25 cellular contexts compared by ENCODE assay signal in the genomic region with DNA sequence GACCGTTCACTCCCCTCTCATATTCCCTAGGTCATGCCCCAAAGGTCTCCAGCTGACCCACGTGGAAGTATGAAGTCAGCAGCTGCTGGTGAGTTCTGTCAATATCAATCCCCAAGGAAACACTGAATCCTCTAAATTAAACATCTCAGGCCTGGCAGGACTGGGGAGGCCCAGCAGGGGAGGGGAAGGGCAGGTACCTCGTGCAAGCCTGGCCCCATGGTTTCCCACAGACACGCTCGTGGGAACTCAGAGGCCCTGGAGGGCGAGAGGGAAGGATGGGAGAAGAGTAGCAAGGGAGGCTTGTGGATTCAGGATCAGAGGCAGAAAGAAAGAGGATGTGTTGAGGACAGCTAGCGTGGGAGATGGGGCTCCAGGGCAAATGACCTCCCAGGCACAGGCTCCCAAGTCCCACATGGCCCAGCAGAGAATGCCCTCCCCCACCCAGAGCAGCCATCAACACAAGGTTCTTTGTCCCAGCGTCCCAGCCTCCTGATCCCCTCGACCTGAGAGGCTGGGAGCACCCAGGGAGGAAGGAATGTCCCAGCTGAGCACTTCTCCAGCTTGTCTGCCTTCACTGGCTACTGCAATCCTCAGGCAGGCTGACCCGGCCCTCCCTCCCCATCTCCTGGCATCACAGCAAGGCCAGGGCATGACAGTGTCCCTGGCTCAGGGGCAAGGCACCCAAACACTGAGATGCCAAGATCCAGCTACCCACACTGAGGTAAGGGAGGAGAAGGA. TPM values are rescaled to one million over a fixed set of nuclear protein-coding genes. Genes with fewer than 3 reads are reported as not detected.
A peak's percentile ranks its signal among the peaks of the same experiment; 100 is the strongest.
DNase-seq lines count a peak whose midpoint lies in the region; ATAC-seq, FAIRE-seq and TF ChIP-seq lines count a peak whose summit lies in the region.
"Had no signal": no experiment of that assay in that cellular context is flagged by ENCODE, and none has a peak within 500 bp of the region (broad histone marks: within the 10 kb centered on the region; RNA-seq: fewer than 3 reads in every experiment).

No MANE protein-coding gene starts in this region.

- H2BK15ac ChIP-seq in mesenchymal stem cell (ENCODE audit: low read depth, poor library complexity, severe bottlenecking), result no peak overlapping the region

- no peak overlapping the region for H2BK120ac ChIP-seq in mesenchymal stem cell (ENCODE audit: low read depth, low read length)

- WGBS in HepG2 (ENCODE audit: low lambda C conversion rate), result 38% methylated on average over 9 of the region's 10 CpGs
- WGBS in right lobe of liver (ENCODE audit: insufficient coverage, low coverage, low lambda C conversion rate, missing lambda C conversion rate), result 18% methylated on average over 2 of the region's 10 CpGs
- WGBS in adrenal gland, 4 donors, result 59 to 82% (median 72%) methylated on average over 7 to 10 of the region's 10 CpGs
- 85% methylated on average over 9 of the region's 10 CpGs for whole genome bisulfite sequencing in mesenchymal stem cell

- no TSS peak for BruUV-seq in HepG2 (replicated peaks; lab: Mats Ljungman, UMichigan)

- CTCF ChIA-PET in HepG2 (lab: Yijun Ruan, JAX; ENCODE audit: low intra/inter-chr PET ratio, low total read pairs), result no interaction called here

- peak; percentile 57 for FAIRE-seq in HepG2 (lab: Jason Lieb, UNC)

- ATAC-seq in HepG2 (peak; percentile 33), right lobe of liver (no peak), GM19395 (IDR thresholded peaks at IDR 0.05; ENCODE audit: unreplicated experiment) (no peak), HG03520 (IDR thresholded peaks at IDR 0.05; ENCODE audit: unreplicated experiment) (no peak)
- no peak for ATAC-seq in stimulated activated naive CD8-positive, alpha-beta T cell treated with anti-CD3 and anti-CD28 coated beads, Interleukin-15, Interleukin-2, amounts not matched to agents 100 U/mL and 50 U/mL, for 24 hours
- ATAC-seq: gastrocnemius medialis, HCT116, left colon had no signal

- peaks cover 7% of the 10 kb centered on the region for H3K4me1 Mint-ChIP-seq in type B pancreatic cell (ENCODE audit: unreplicated experiment)

- H3K23ac ChIP-seq in mesenchymal stem cell (ENCODE audit: low read length in 2 of 2), result no peak overlapping the region

- H3K36me3 ChIP-seq in HepG2 (replicated peaks in 1 of 2; ENCODE audit: control insufficient read depth in 1 of 2, insufficient read depth in 2 of 2, low read length in 2 of 2) (peaks cover 13 to 24% of the 10 kb centered on the region in 2 experiments; a peak in 4 of 5 replicates), right lobe of liver (peaks cover 5 to 31% (median 15%) of the 10 kb centered on the region in 4 donors), adrenal gland (replicated peaks in 1 of 2) (peaks cover 0 to 70% of the 10 kb centered on the region in 2 donors), mesenchymal stem cell (ENCODE audit: control insufficient read depth in 1 of 2, insufficient read depth in 2 of 2, low read depth in 1 of 2, low read length in 2 of 2) (peaks cover 86% of the 10 kb centered on the region in 2 experiments)

- in situ Hi-C loops in HepG2 (cut with HindIII; ENCODE audit: extremely low pct_ligation_motif_present, low pct_unique_long_range_greater_than_20kb), result no loop called here

- no peaks in the 10 kb centered on the region for H3K27me3 Mint-ChIP-seq in type B pancreatic cell
- H3K27me3 Mint-ChIP-seq: activated CD4-positive, alpha-beta T cell treated with anti-CD3 and anti-CD28 coated beads, Interleukin-2, amount 10 ng/mL, durations not matched to agents 24 days and 14 days; activated naive CD8-positive, alpha-beta T cell treated with anti-CD3 and anti-CD28 coated beads, Interleukin-2, amount 10 ng/mL, durations not matched to agents 7 days and 5 days; CD4-positive, alpha-beta T cell had no signal

- H4K91ac ChIP-seq in mesenchymal stem cell (ENCODE audit: low read length), result no peak overlapping the region

- H3K9me3 ChIP-seq in HepG2 (ENCODE audit: low read length), result no peaks in the 10 kb centered on the region
- no peaks in the 10 kb centered on the region for H3K9me3 ChIP-seq in right lobe of liver
- no peaks in the 10 kb centered on the region for H3K9me3 ChIP-seq in adrenal gland (replicated peaks in 1 of 3)
- no peaks in the 10 kb centered on the region for H3K9me3 ChIP-seq in mesenchymal stem cell (ENCODE audit: control insufficient read depth, low read length)
- H3K9me3 ChIP-seq: gastrocnemius medialis had no signal

- no peak overlapping the region for H4K8ac ChIP-seq in mesenchymal stem cell (ENCODE audit: low read length)

- peak overlapping the region; percentile 55 for H3K27ac ChIP-seq in HepG2 (ENCODE audit: extremely low read length, insufficient read depth, low read length)
- H3K27ac ChIP-seq in right lobe of liver, result no peak overlapping the region
- H3K27ac ChIP-seq in adrenal gland, result peak overlapping the region in 2 of 5 donors; percentile 13 to 45
- no peak overlapping the region for H3K27ac ChIP-seq in mesenchymal stem cell (ENCODE audit: low read length, poor library complexity, severe bottlenecking)
- H3K27ac ChIP-seq: brain microvascular endothelial cell, gastrocnemius medialis, neutrophil had no signal

- TF ChIP-seq RAD21 in HepG2 (CRISPR knock-in tag; IDR thresholded peaks at IDR 0.05), result no peak

- no peak overlapping the region for H2BK12ac ChIP-seq in mesenchymal stem cell (ENCODE audit: low read length in 2 of 2)

- H3K27me3 ChIP-seq in HepG2 (ENCODE audit: control insufficient read depth in 1 of 2, insufficient read depth in 2 of 2, low read length in 2 of 2) (no peaks in the 10 kb centered on the region; a peak in 1 of 5 replicates), right lobe of liver (no peaks in the 10 kb centered on the region), adrenal gland (no peaks in the 10 kb centered on the region), mesenchymal stem cell (ENCODE audit: control insufficient read depth in 1 of 2, insufficient read depth in 1 of 2, low read length in 2 of 2) (no peaks in the 10 kb centered on the region)
- H3K27me3 ChIP-seq: brain microvascular endothelial cell, gastrocnemius medialis, neutrophil had no signal

- no peak overlapping the region for H3K18ac ChIP-seq in mesenchymal stem cell (ENCODE audit: low read depth in 1 of 2, low read length in 2 of 2)

- TF ChIP-seq CTCF in HepG2 (CRISPR knock-in tag; IDR thresholded peaks at IDR 0.05), result no peak
- no peak for TF ChIP-seq CTCF in right lobe of liver (IDR thresholded peaks at IDR 0.05)
- TF ChIP-seq CTCF in adrenal gland (IDR thresholded peaks at IDR 0.05), result no peak
- TF ChIP-seq CTCF in type B pancreatic cell (conservative IDR thresholded peaks at IDR 0.05), result no peak

- no peak overlapping the region for H3K4ac ChIP-seq in mesenchymal stem cell (ENCODE audit: low read depth in 1 of 2, low read length in 2 of 2)

- H3K4me2 ChIP-seq in HepG2 (ENCODE audit: low read depth, low read length), result peak overlapping the region; percentile 11; the same call in 1 of the 2 replicates
- no peak overlapping the region for H3K4me2 ChIP-seq in mesenchymal stem cell (ENCODE audit: low read length, poor library complexity, severe bottlenecking)

- H3K79me2 ChIP-seq in HepG2 (ENCODE audit: insufficient read depth, low read length), result peaks cover under 1% of the 10 kb centered on the region

- no peaks in the 10 kb centered on the region for H3K9me3 Mint-ChIP-seq in type B pancreatic cell
- H3K9me3 Mint-ChIP-seq: activated CD4-positive, alpha-beta T cell treated with anti-CD3 and anti-CD28 coated beads, Interleukin-2, amount 10 ng/mL, durations not matched to agents 24 days and 14 days; activated naive CD8-positive, alpha-beta T cell treated with anti-CD3 and anti-CD28 coated beads, Interleukin-2, amount 10 ng/mL, durations not matched to agents 7 days and 5 days; CD4-positive, alpha-beta T cell had no signal

- peaks cover 5% of the 10 kb centered on the region for H3K36me3 Mint-ChIP-seq in type B pancreatic cell

- H3K14ac ChIP-seq in mesenchymal stem cell (ENCODE audit: low read length in 2 of 2), result no peak overlapping the region

- H3K4me3 ChIP-seq in HepG2 (replicated peaks in 1 of 3; ENCODE audit: insufficient read depth in 1 of 3, low read depth in 2 of 3, low read length in 3 of 3) (no peak overlapping the region), right lobe of liver (no peak overlapping the region), adrenal gland (no peak overlapping the region), mesenchymal stem cell (ENCODE audit: insufficient read depth in 1 of 2, low read depth in 1 of 2, low read length in 2 of 2) (no peak overlapping the region)
- H3K4me3 ChIP-seq: gastrocnemius medialis had no signal

- POLR2A ChIA-PET in HepG2 (lab: Yijun Ruan, JAX), result interaction anchor here (1.0 to 8.2 kb wide), 5 partner anchors 8 to 71 kb away, joined by 3 to 115 read pairs (median 30); a partner anchor contains a TSS

- H2BK5ac ChIP-seq in mesenchymal stem cell (ENCODE audit: low read depth, low read length, poor library complexity, severe bottlenecking), result no peak overlapping the region

- peaks cover 50% of the 10 kb centered on the region for H3K79me1 ChIP-seq in mesenchymal stem cell (replicated peaks; ENCODE audit: low read length, poor library complexity, severe bottlenecking)

- intact Hi-C loops in HepG2 (cut with micrococcal nuclease; ENCODE audit: unreplicated experiment), result no loop called here
- intact Hi-C loops in right lobe of liver (cut with DNase I), result no loop called here
- intact Hi-C loops in adrenal gland (cut with DNase I), result no loop called here

- H2AK5ac ChIP-seq in mesenchymal stem cell (ENCODE audit: low read length, severe bottlenecking), result no peak overlapping the region

- TF ChIP-seq POLR2A in HepG2 (IDR thresholded peaks at IDR 0.05; ENCODE audit: insufficient read depth in 1 of 2, low read depth in 2 of 2, low read length in 2 of 2), result no peak
- TF ChIP-seq POLR2A in right lobe of liver (IDR thresholded peaks at IDR 0.05), result no peak
- TF ChIP-seq POLR2A in adrenal gland (IDR thresholded peaks at IDR 0.05), result no peak

- no peak overlapping the region for H3K4me3 Mint-ChIP-seq in type B pancreatic cell
- H3K4me3 Mint-ChIP-seq: activated CD4-positive, alpha-beta T cell treated with anti-CD3 and anti-CD28 coated beads, Interleukin-2, amount 10 ng/mL, durations not matched to agents 24 days and 14 days; activated naive CD8-positive, alpha-beta T cell treated with anti-CD3 and anti-CD28 coated beads, Interleukin-2, amount 10 ng/mL, durations not matched to agents 7 days and 5 days; CD4-positive, alpha-beta T cell had no signal

- H3K4me1 ChIP-seq in HepG2 (ENCODE audit: insufficient read depth, low read length), result peaks cover 58% of the 10 kb centered on the region
- H3K4me1 ChIP-seq in right lobe of liver, result peaks cover 0 to 6% (median 0%) of the 10 kb centered on the region in 4 donors
- H3K4me1 ChIP-seq in adrenal gland (replicated peaks in 1 of 2), result peaks cover 0 to 24% of the 10 kb centered on the region in 2 donors
- H3K4me1 ChIP-seq in mesenchymal stem cell (ENCODE audit: control insufficient read depth, insufficient read depth, low read depth, low read length), result peaks cover 35% of the 10 kb centered on the region

- H3K9ac ChIP-seq in HepG2 (ENCODE audit: insufficient read depth, low read depth, low read length) (peak overlapping the region; percentile 28), mesenchymal stem cell (ENCODE audit: low read length) (peak overlapping the region; percentile 22)

- peak; percentile 63 for DNase-seq in HepG2 (ENCODE audit: low spot score)
- DNase-seq in right lobe of liver, result no peak
- DNase-seq in adrenal gland, result peak in 4 of 7 donors; percentile 52 to 65 (median 60)
- DNase-seq in mesenchymal stem cell, result no peak
- DNase-seq in type B pancreatic cell (ENCODE audit: extremely low spot score, unreplicated experiment), result no peak
- no peak for DNase-seq in stimulated activated naive CD8-positive, alpha-beta T cell treated with anti-CD3 and anti-CD28 coated beads, Interleukin-15, Interleukin-2, amounts not matched to agents 100 U/mL and 50 U/mL, for 24 hours
- DNase-seq: activated CD4-positive, alpha-beta T cell treated with anti-CD3 and anti-CD28 coated beads, Interleukin-2, amount 10 ng/mL, durations not matched to agents 24 days and 14 days; activated naive CD8-positive, alpha-beta T cell treated with anti-CD3 and anti-CD28 coated beads, Interleukin-2, amount 10 ng/mL, durations not matched to agents 7 days and 5 days; brain microvascular endothelial cell; CD4-positive, alpha-beta T cell; dermis blood vessel endothelial cell; DMS153; erythroblast; gastrocnemius medialis; Karpas-422; left colon; midbrain; NCI-H2081; NCI-H510A; NK-92 treated with Interleukin-12 subunit alpha and Interleukin-12 subunit beta, amount 100 ng/mL, for 24 hours; retina had no signal

- TF ChIP-seq EP300 in HepG2 (IDR thresholded peaks at IDR 0.05; ENCODE audit: low read depth in 2 of 2, low read length in 2 of 2) (no peak), HepG2 (CRISPR knock-in tag; IDR thresholded peaks at IDR 0.05; ENCODE audit: borderline replicate concordance) (no peak)

- H2AFZ ChIP-seq in HepG2 (ENCODE audit: low read length) (no peak overlapping the region), mesenchymal stem cell (ENCODE audit: low read depth, low read length) (no peak overlapping the region)

- peak overlapping the region; percentile 52 for H3K27ac Mint-ChIP-seq in type B pancreatic cell
- H3K27ac Mint-ChIP-seq: activated CD4-positive, alpha-beta T cell treated with anti-CD3 and anti-CD28 coated beads, Interleukin-2, amount 10 ng/mL, durations not matched to agents 24 days and 14 days; activated naive CD8-positive, alpha-beta T cell treated with anti-CD3 and anti-CD28 coated beads, Interleukin-2, amount 10 ng/mL, durations not matched to agents 7 days and 5 days; CD4-positive, alpha-beta T cell had no signal

- H4K20me1 ChIP-seq in HepG2 (ENCODE audit: insufficient read depth, low read length), result no peaks in the 10 kb centered on the region

RNA-seq across cellular contexts. Expression of a gene that starts 20.1 kb away (rescaled TPM):
- total RNA-seq in HepG2 (2016; rRNA removed; fragmentation: Illumina TruSeq; extraction: Trizol) (2,915 and 3,025 TPM in 2 replicates), right lobe of liver (1,000 to 10,000 TPM in 2 of 6 experiments, 100 to 1,000 TPM in 4; 549 to 1,070 (median 665) TPM), adrenal gland (1,000 to 10,000 TPM; 1,495 to 3,084 (median 1,728) TPM), type B pancreatic cell (ENCODE audit: low replicate concordance) (2,585 and 2,806 TPM in 2 replicates)
- total RNA-seq in HepG2 (2016; cell fraction: cytosol; rRNA removed; fragmentation: Illumina TruSeq; extraction: Trizol; ENCODE audit: low read depth), result 12,942 and 14,844 TPM in 2 replicates
- 2,993 and 3,024 TPM in 2 replicates for total RNA-seq in HepG2 (2016; cell fraction: insoluble cytoplasmic fraction; rRNA removed; fragmentation: Illumina TruSeq; extraction: Trizol)
- 11,359 and 11,757 TPM in 2 replicates for total RNA-seq in HepG2 (2016; cell fraction: membrane; rRNA removed; fragmentation: Illumina TruSeq; extraction: Trizol)
- total RNA-seq in HepG2 (2016; cell fraction: nucleus; rRNA removed; fragmentation: Illumina TruSeq; extraction: Trizol), result 1,126 and 1,259 TPM in 2 replicates
- polyA plus RNA-seq in HepG2 (2011; rRNA removed) (5,570 and 6,229 TPM in 2 replicates), adrenal gland (1,000 to 10,000 TPM; 1,257 to 2,060 (median 2,032) TPM)
- polyA plus RNA-seq in HepG2 (2011; cell fraction: cytosol; rRNA removed), result 8,040 and 9,457 TPM in 2 replicates
- polyA plus RNA-seq in HepG2 (2011; cell fraction: nucleus; rRNA removed), result 2,511 and 2,559 TPM in 2 replicates
- 2,582 and 3,579 TPM in 2 replicates for polyA plus RNA-seq in HepG2 (2012)
- 15,203 and 16,637 TPM in 2 replicates for polyA plus RNA-seq in HepG2 (2016; cell fraction: cytosol; fragmentation: Illumina TruSeq; extraction: Trizol; ENCODE audit: low read depth)
- 2,845 and 2,926 TPM in 2 replicates for polyA plus RNA-seq in HepG2 (2016; cell fraction: insoluble cytoplasmic fraction; fragmentation: Illumina TruSeq; extraction: Trizol; ENCODE audit: low read depth)
- polyA plus RNA-seq in HepG2 (2016; cell fraction: membrane; fragmentation: Illumina TruSeq; extraction: Trizol; ENCODE audit: low read depth), result 10,153 and 10,714 TPM in 2 replicates
- 1,939 and 1,982 TPM in 2 replicates for polyA plus RNA-seq in HepG2 (2016; cell fraction: nucleus; fragmentation: Illumina TruSeq; extraction: Trizol; ENCODE audit: insufficient read depth, low read depth)
- 4,147 and 6,586 TPM in 2 replicates for polyA minus RNA-seq in HepG2 (2011; rRNA and poly(A)+ RNA removed; ENCODE audit: low replicate concordance)
- 1,238 and 1,297 TPM in 2 replicates for polyA minus RNA-seq in HepG2 (2011; cell fraction: cytosol; rRNA and poly(A)+ RNA removed)
- 657 and 805 TPM in 2 replicates for polyA minus RNA-seq in HepG2 (2011; cell fraction: nucleus; rRNA and poly(A)+ RNA removed)
- polyA plus RNA-seq in mesenchymal stem cell (2013, experiment 1 of 2), result 3,349 TPM
- 3,313 TPM for polyA plus RNA-seq in mesenchymal stem cell (2013, experiment 2 of 2)

RNA-seq across cellular contexts. Expression of a gene that starts 26.5 kb away (rescaled TPM):
- total RNA-seq in HepG2 (2016; rRNA removed; fragmentation: Illumina TruSeq; extraction: Trizol), result 66.7 and 83.0 TPM in 2 replicates
- total RNA-seq in HepG2 (2016; cell fraction: cytosol; rRNA removed; fragmentation: Illumina TruSeq; extraction: Trizol; ENCODE audit: low read depth), result 59.7 and 67.2 TPM in 2 replicates
- 56.9 and 87.0 TPM in 2 replicates for total RNA-seq in HepG2 (2016; cell fraction: insoluble cytoplasmic fraction; rRNA removed; fragmentation: Illumina TruSeq; extraction: Trizol)
- total RNA-seq in HepG2 (2016; cell fraction: membrane; rRNA removed; fragmentation: Illumina TruSeq; extraction: Trizol), result 19.6 and 22.1 TPM in 2 replicates
- 125 and 128 TPM in 2 replicates for total RNA-seq in HepG2 (2016; cell fraction: nucleus; rRNA removed; fragmentation: Illumina TruSeq; extraction: Trizol)
- polyA plus RNA-seq in HepG2 (2011; rRNA removed), result 55.3 and 58.2 TPM in 2 replicates
- 20.5 and 25.6 TPM in 2 replicates for polyA plus RNA-seq in HepG2 (2011; cell fraction: cytosol; rRNA removed)
- polyA plus RNA-seq in HepG2 (2011; cell fraction: nucleus; rRNA removed), result 394 and 725 TPM in 2 replicates
- polyA plus RNA-seq in HepG2 (2012), result 47.0 and 60.6 TPM in 2 replicates
- polyA plus RNA-seq in HepG2 (2016; cell fraction: cytosol; fragmentation: Illumina TruSeq; extraction: Trizol; ENCODE audit: low read depth), result 1.8 and 2.1 TPM in 2 replicates
- 33.5 and 45.5 TPM in 2 replicates for polyA plus RNA-seq in HepG2 (2016; cell fraction: insoluble cytoplasmic fraction; fragmentation: Illumina TruSeq; extraction: Trizol; ENCODE audit: low read depth)
- polyA plus RNA-seq in HepG2 (2016; cell fraction: membrane; fragmentation: Illumina TruSeq; extraction: Trizol; ENCODE audit: low read depth), result 4.1 and 5.4 TPM in 2 replicates
- 177 and 198 TPM in 2 replicates for polyA plus RNA-seq in HepG2 (2016; cell fraction: nucleus; fragmentation: Illumina TruSeq; extraction: Trizol; ENCODE audit: insufficient read depth, low read depth)
- 204 and 255 TPM in 2 replicates for polyA minus RNA-seq in HepG2 (2011; rRNA and poly(A)+ RNA removed; ENCODE audit: low replicate concordance)
- polyA minus RNA-seq in HepG2 (2011; cell fraction: cytosol; rRNA and poly(A)+ RNA removed), result 59.8 and 61.6 TPM in 2 replicates
- 229 and 237 TPM in 2 replicates for polyA minus RNA-seq in HepG2 (2011; cell fraction: nucleus; rRNA and poly(A)+ RNA removed)
- total RNA-seq in right lobe of liver, result 10 to 100 TPM; 29.9 to 62.8 (median 39.4) TPM
- 10 to 100 TPM; 42.4 to 98.5 (median 56.2) TPM for total RNA-seq in adrenal gland
- 10 to 100 TPM; 22.0 to 31.3 (median 25.3) TPM for polyA plus RNA-seq in adrenal gland
- polyA plus RNA-seq in mesenchymal stem cell (2013, experiment 1 of 2), result 19.7 TPM
- polyA plus RNA-seq in mesenchymal stem cell (2013, experiment 2 of 2), result 17.3 TPM
- 114 and 130 TPM in 2 replicates for total RNA-seq in type B pancreatic cell (ENCODE audit: low replicate concordance)

RNA-seq across cellular contexts. Expression of a gene that starts 44.5 kb away (rescaled TPM):
- total RNA-seq in HepG2 (2016; rRNA removed; fragmentation: Illumina TruSeq; extraction: Trizol) (13.6 and 14.2 TPM in 2 replicates), right lobe of liver (10 to 100 TPM; 15.1 to 32.6 (median 24.1) TPM), adrenal gland (100 to 1,000 TPM in 4 of 8 donors, 10 to 100 TPM in 4; 45.3 to 156 (median 85.7) TPM), type B pancreatic cell (ENCODE audit: low replicate concordance) (60.7 and 127 TPM in 2 replicates)
- total RNA-seq in HepG2 (2016; cell fraction: cytosol; rRNA removed; fragmentation: Illumina TruSeq; extraction: Trizol; ENCODE audit: low read depth), result 2.8 and 2.9 TPM in 2 replicates
- 10.2 and 11.3 TPM in 2 replicates for total RNA-seq in HepG2 (2016; cell fraction: insoluble cytoplasmic fraction; rRNA removed; fragmentation: Illumina TruSeq; extraction: Trizol)
- total RNA-seq in HepG2 (2016; cell fraction: membrane; rRNA removed; fragmentation: Illumina TruSeq; extraction: Trizol), result 10.5 and 13.4 TPM in 2 replicates
- total RNA-seq in HepG2 (2016; cell fraction: nucleus; rRNA removed; fragmentation: Illumina TruSeq; extraction: Trizol), result 10.6 and 14.0 TPM in 2 replicates
- polyA plus RNA-seq in HepG2 (2011; rRNA removed) (13.9 and 14.2 TPM in 2 replicates), adrenal gland (100 to 1,000 TPM in 2 of 3 donors, 10 to 100 TPM in 1; 79.9 to 142 (median 123) TPM)
- 5.8 and 6.3 TPM in 2 replicates for polyA plus RNA-seq in HepG2 (2011; cell fraction: cytosol; rRNA removed)
- 34.5 and 43.7 TPM in 2 replicates for polyA plus RNA-seq in HepG2 (2011; cell fraction: nucleus; rRNA removed)
- polyA plus RNA-seq in HepG2 (2012), result 18.0 and 21.4 TPM in 2 replicates
- 3.3 and 3.4 TPM in 2 replicates for polyA plus RNA-seq in HepG2 (2016; cell fraction: cytosol; fragmentation: Illumina TruSeq; extraction: Trizol; ENCODE audit: low read depth)
- polyA plus RNA-seq in HepG2 (2016; cell fraction: insoluble cytoplasmic fraction; fragmentation: Illumina TruSeq; extraction: Trizol; ENCODE audit: low read depth), result 20.0 and 28.0 TPM in 2 replicates
- 14.1 and 14.2 TPM in 2 replicates for polyA plus RNA-seq in HepG2 (2016; cell fraction: membrane; fragmentation: Illumina TruSeq; extraction: Trizol; ENCODE audit: low read depth)
- 43.9 and 49.3 TPM in 2 replicates for polyA plus RNA-seq in HepG2 (2016; cell fraction: nucleus; fragmentation: Illumina TruSeq; extraction: Trizol; ENCODE audit: insufficient read depth, low read depth)
- polyA minus RNA-seq in HepG2 (2011; rRNA and poly(A)+ RNA removed; ENCODE audit: low replicate concordance), result 26.4 and 40.4 TPM in 2 replicates
- polyA minus RNA-seq in HepG2 (2011; cell fraction: cytosol; rRNA and poly(A)+ RNA removed), result 6.4 and 8.2 TPM in 2 replicates
- polyA minus RNA-seq in HepG2 (2011; cell fraction: nucleus; rRNA and poly(A)+ RNA removed), result 10.3 and 10.7 TPM in 2 replicates
- polyA plus RNA-seq in mesenchymal stem cell (2013, experiment 1 of 2), result 90.4 TPM
- polyA plus RNA-seq in mesenchymal stem cell (2013, experiment 2 of 2), result 88.1 TPM

Comparison
In these comparisons a context has a peak if more than half of its experiments do, and no peak if none do; other contexts are left out.
1. DNase-seq: peak in HepG2 (single experiment) and adrenal gland (4 of 7); none in right lobe of liver (0 of 3), mesenchymal stem cell (single experiment), type B pancreatic cell (single experiment) and stimulated activated naive CD8-positive, alpha-beta T cell treated with anti-CD3 and anti-CD28 coated beads, Interleukin-15, Interleukin-2, amounts not matched to agents 100 U/mL and 50 U/mL, for 24 hours (single experiment).